ENCODE assay signal across 9 cellular contexts in genomic region chrY:20575531-20576088, GRCh38. TPM values are rescaled to one million over a fixed set of nuclear protein-coding genes. Genes with fewer than 3 reads are reported as not detected.
DNase-seq lines count a peak whose midpoint lies in the region; FAIRE-seq and TF ChIP-seq lines count a peak whose summit lies in the region.
"Had no signal": no experiment of that assay in that cellular context is flagged by ENCODE, and none has a peak within 500 bp of the region (broad histone marks: within the 10 kb centered on the region; RNA-seq: fewer than 3 reads in every experiment).

A gene with protein sequence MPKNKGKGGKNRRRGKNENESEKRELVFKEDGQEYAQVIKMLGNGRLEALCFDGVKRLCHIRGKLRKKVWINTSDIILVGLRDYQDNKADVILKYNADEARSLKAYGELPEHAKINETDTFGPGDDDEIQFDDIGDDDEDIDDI (plus strand): TSS chrY:20575776. CDS start chrY:20575872, 96 bp downstream.

- H3K27ac Mint-ChIP-seq in activated CD4-positive, alpha-beta T cell treated with anti-CD3 and anti-CD28 coated beads, Interleukin-2, amount 10 ng/mL, durations not matched to agents 24 days and 14 days, result peak within 1 kb of the TSS; percentile 97

- FAIRE-seq in frontal cortex (lab: Jason Lieb, UNC) (no peak), small intestine (lab: Jason Lieb, UNC) (peak; percentile 96)
- FAIRE-seq: K562 had no signal

- no peak for TF ChIP-seq CTCF in GM13976 (IDR thresholded peaks at IDR 0.05; ENCODE audit: borderline replicate concordance, control extremely low read depth, extremely low read depth, insufficient read depth, missing control alignments)

- H3K4me1 ChIP-seq in small intestine (ENCODE audit: control insufficient read depth in 2 of 2, insufficient read depth in 1 of 2, low read depth in 1 of 2, low read length in 1 of 2) (no peaks in the 10 kb centered on the region), HAP-1 (no peaks in the 10 kb centered on the region)

- in situ Hi-C loops in GM13976 (cut with MboI; ENCODE audit: low sequenced_read_pairs, unreplicated experiment), result no loop called here
- in situ Hi-C loops in HAP-1 (cut with MboI; ENCODE audit: low sequenced_read_pairs), result no loop called here

- 0% methylated on average over 28 to 29 of the region's 29 CpGs; no CpG with 5 or more reads in 1 of the 3 donors for WGBS in small intestine, 3 donors

- no peaks in the 10 kb centered on the region for H3K36me3 ChIP-seq in small intestine (ENCODE audit: control insufficient read depth in 2 of 2, insufficient read depth in 2 of 2, low read length in 2 of 2)
- H3K36me3 ChIP-seq in HAP-1 (replicated peaks), result no peaks in the 10 kb centered on the region

- H3K4me3 ChIP-seq in small intestine (ENCODE audit: low read depth in 1 of 2, low read length in 2 of 2) (peak within 1 kb of the TSS in 1 of 2 donors; percentile 73), HAP-1 (no peak within 1 kb of the TSS)
- H3K4me3 ChIP-seq: K562 had no signal

- peak within 1 kb of the TSS; percentile 95 for H3K4me3 Mint-ChIP-seq in activated CD4-positive, alpha-beta T cell treated with anti-CD3 and anti-CD28 coated beads, Interleukin-2, amount 10 ng/mL, durations not matched to agents 24 days and 14 days

- no peaks in the 10 kb centered on the region for H3K27me3 Mint-ChIP-seq in activated CD4-positive, alpha-beta T cell treated with anti-CD3 and anti-CD28 coated beads, Interleukin-2, amount 10 ng/mL, durations not matched to agents 24 days and 14 days

- peaks cover 23% of the 10 kb centered on the region for H3K4me1 Mint-ChIP-seq in activated CD4-positive, alpha-beta T cell treated with anti-CD3 and anti-CD28 coated beads, Interleukin-2, amount 10 ng/mL, durations not matched to agents 24 days and 14 days

- H3K9me3 ChIP-seq in small intestine (ENCODE audit: control insufficient read depth, low read depth) (no peaks in the 10 kb centered on the region), HAP-1 (no peaks in the 10 kb centered on the region)

- DNase-seq in GM13976 (ENCODE audit: low spot score) (peak; percentile 36), HS-5 (ENCODE audit: low read depth) (peak; percentile 80), frontal cortex (ENCODE audit: low spot score in 2 of 2) (peak in 1 of 2 donors; percentile 57), small intestine (peak; percentile 95), HAP-1 (ENCODE audit: low spot score in 2 of 2) (no peak), NCI-H1048 (lab: John Stamatoyannopoulos, UW) (no peak), 8988T (no peak)
- DNase-seq in activated CD4-positive, alpha-beta T cell treated with anti-CD3 and anti-CD28 coated beads, Interleukin-2, amount 10 ng/mL, durations not matched to agents 24 days and 14 days, result peak; percentile 96

- H3K27me3 ChIP-seq in small intestine (ENCODE audit: control insufficient read depth in 2 of 2, insufficient read depth in 2 of 2, low read length in 2 of 2), result no peaks in the 10 kb centered on the region
- H3K27me3 ChIP-seq in HAP-1 (ENCODE audit: low read depth), result no peaks in the 10 kb centered on the region

- intact Hi-C loops in activated CD4-positive, alpha-beta T cell treated with anti-CD3 and anti-CD28 coated beads, Interleukin-2, amount 10 ng/mL, durations not matched to agents 24 days and 14 days (cut with micrococcal nuclease), result loop anchor here (1.0 to 5.0 kb wide), 8 partner anchors 139 to 1008 kb away; no protein-coding TSS in a partner anchor

- no peaks in the 10 kb centered on the region for H3K9me3 Mint-ChIP-seq in activated CD4-positive, alpha-beta T cell treated with anti-CD3 and anti-CD28 coated beads, Interleukin-2, amount 10 ng/mL, durations not matched to agents 24 days and 14 days

- peak within 1 kb of the TSS in 1 of 2 donors; percentile 100 for H3K27ac ChIP-seq in small intestine (ENCODE audit: low read depth in 1 of 2, low read length in 1 of 2)

- H3K36me3 Mint-ChIP-seq in activated CD4-positive, alpha-beta T cell treated with anti-CD3 and anti-CD28 coated beads, Interleukin-2, amount 10 ng/mL, durations not matched to agents 24 days and 14 days (ENCODE audit: low read depth), result peaks cover 15% of the 10 kb centered on the region

RNA-seq across cellular contexts. Expression of the gene that starts here (rescaled TPM):
- 71.7 and 74.4 TPM in 2 replicates for total RNA-seq in activated CD4-positive, alpha-beta T cell treated with anti-CD3 and anti-CD28 coated beads, Interleukin-2, amount 10 ng/mL, durations not matched to agents 24 days and 14 days
- total RNA-seq in frontal cortex, result 10.6 TPM
- polyA plus RNA-seq in small intestine, result 10 to 100 TPM in 2 of 3 donors, not detected in 1; 33.5 to 39.1 TPM
- total RNA-seq: K562 had no signal
- polyA plus RNA-seq: K562 had no signal

Comparison
In these comparisons a context has a peak if more than half of its experiments do, and no peak if none do; other contexts are left out.
1. DNase-seq: peak in GM13976 (single experiment), HS-5 (single experiment), activated CD4-positive, alpha-beta T cell treated with anti-CD3 and anti-CD28 coated beads, Interleukin-2, amount 10 ng/mL, durations not matched to agents 24 days and 14 days (single experiment) and small intestine (single experiment); none in HAP-1 (0 of 2), NCI-H1048 (single experiment) and 8988T (single experiment).